In the genomic region with DNA sequence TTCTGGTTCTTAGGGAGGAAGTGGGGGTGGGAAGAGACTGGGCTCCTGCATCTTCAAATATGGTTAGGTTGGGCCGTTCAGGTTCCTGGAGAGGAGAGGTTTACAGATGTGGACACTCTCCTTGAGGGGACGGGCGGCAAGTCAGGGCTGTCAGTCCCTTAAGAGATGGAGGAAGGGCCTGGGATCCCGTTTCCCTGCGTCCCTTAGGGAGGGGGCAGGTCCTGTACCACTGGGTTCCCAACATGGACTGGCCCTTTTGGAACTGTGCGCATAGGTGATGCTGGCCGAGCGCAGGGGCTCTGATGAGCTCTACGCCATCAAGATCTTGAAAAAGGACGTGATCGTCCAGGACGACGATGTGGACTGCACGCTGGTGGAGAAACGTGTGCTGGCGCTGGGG, we compare ENCODE assay signal across 15 cellular contexts. TPM values are rescaled to one million over a fixed set of nuclear protein-coding genes. Genes with fewer than 3 reads are reported as not detected.
"Had no signal": no experiment of that assay in that cellular context is flagged by ENCODE, and none has a peak within 500 bp of the region (broad histone marks: within the 10 kb centered on the region; RNA-seq: fewer than 3 reads in every experiment).

No MANE protein-coding gene starts in this region.

- H3K4me3 ChIP-seq: dorsolateral prefrontal cortex, esophagus muscularis mucosa, upper lobe of right lung had no signal

- H2AFZ ChIP-seq: parathyroid adenoma had no signal

- H3K36me3 ChIP-seq: esophagus muscularis mucosa, upper lobe of right lung had no signal

- ATAC-seq: activated CD8-positive, alpha-beta memory T cell treated with anti-CD3 and anti-CD28 coated beads, Interleukin-2, amount 10 ng/mL, durations not matched to agents 7 days and 5 days; left ventricle myocardium superior; upper lobe of right lung had no signal

- H3K79me2 ChIP-seq: parathyroid adenoma had no signal

- H3K4me1 ChIP-seq: parathyroid adenoma, upper lobe of right lung had no signal

- DNase-seq: activated CD4-positive, alpha-beta T cell treated with anti-CD3 and anti-CD28 coated beads for 1 hour; activated CD4-positive, alpha-beta T cell treated with anti-CD3 and anti-CD28 coated beads, Interleukin-2, amount 50 U/mL, for 48 hours; activated CD8-positive, alpha-beta memory T cell treated with anti-CD3 and anti-CD28 coated beads, Interleukin-2, amount 10 ng/mL, durations not matched to agents 7 days and 5 days; activated effector memory CD4-positive, alpha-beta T cell treated with anti-CD3 and anti-CD28 coated beads, Interleukin-2, amount 50 U/mL, for 16 hours; activated T-cell treated with anti-CD3 and anti-CD28 coated beads, Interleukin-2, amount 50 U/mL, for 24 hours; cerebellar nuclear complex; dorsolateral prefrontal cortex; left ventricle myocardium superior; stimulated activated CD4-positive, alpha-beta T cell treated with anti-CD3 and anti-CD28 coated beads, Interleukin-4, amount 100 ng/mL, for 1 hour; upper lobe of right lung had no signal

- H3K27ac ChIP-seq: dorsolateral prefrontal cortex, esophagus muscularis mucosa, parathyroid adenoma, upper lobe of right lung had no signal

- H3K9me3 ChIP-seq: esophagus muscularis mucosa, upper lobe of right lung had no signal

RNA-seq across cellular contexts. Expression of gene CACNG7, which starts 10.9 kb away (rescaled TPM):
- total RNA-seq: activated CD8-positive, alpha-beta memory T cell treated with anti-CD3 and anti-CD28 coated beads, Interleukin-2, amount 10 ng/mL, durations not matched to agents 7 days and 5 days; kidney epithelial cell; left ventricle myocardium superior; mesenteric fat pad; renal cortical epithelial cell; upper lobe of right lung had no signal

RNA-seq across cellular contexts. Expression of gene PRKCG, which starts 16.2 kb away (rescaled TPM):
- total RNA-seq: activated CD8-positive, alpha-beta memory T cell treated with anti-CD3 and anti-CD28 coated beads, Interleukin-2, amount 10 ng/mL, durations not matched to agents 7 days and 5 days; esophagus muscularis mucosa; left ventricle myocardium superior; mesenteric fat pad; upper lobe of right lung had no signal
